10 cellular contexts compared by ENCODE assay signal in the genomic region with DNA sequence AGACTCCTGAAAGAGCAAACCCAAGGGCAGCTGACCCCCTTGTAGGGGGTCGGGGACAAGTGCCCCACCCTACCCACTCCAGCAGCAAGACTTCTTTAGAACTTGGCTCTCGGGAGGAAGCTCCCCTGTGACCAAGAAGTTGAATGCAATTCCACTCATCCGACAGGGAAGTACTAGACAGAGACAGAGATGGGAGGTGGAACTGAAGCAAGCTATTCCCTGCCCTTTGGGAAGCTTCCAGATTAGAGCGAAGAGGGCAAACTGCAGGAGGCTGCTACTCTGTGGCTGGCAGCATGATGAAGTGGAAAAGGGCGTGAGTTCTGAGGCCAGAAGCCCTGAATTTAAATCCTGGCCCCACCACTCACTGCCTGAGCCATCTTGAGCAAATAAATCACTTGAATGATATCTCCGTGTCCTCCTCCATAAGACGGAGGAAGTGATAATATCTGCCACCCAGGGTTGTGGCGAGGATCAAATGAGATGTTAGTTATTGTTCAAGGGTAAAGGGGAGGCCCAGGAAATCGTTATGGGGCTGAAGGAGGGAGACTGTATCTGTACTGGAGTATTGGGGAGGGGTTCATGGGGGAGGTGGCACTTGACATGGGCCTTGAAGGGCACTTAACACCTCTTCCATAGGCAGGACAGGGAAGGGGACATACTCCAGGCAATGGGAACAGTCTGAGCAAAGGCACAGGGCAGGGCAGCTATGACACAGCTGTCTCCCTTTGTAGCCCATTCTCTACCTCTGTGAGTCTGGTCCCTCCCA. TPM values are rescaled to one million over a fixed set of nuclear protein-coding genes. Genes with fewer than 3 reads are reported as not detected.
DNase-seq lines count a peak whose midpoint lies in the region; ATAC-seq and TF ChIP-seq lines count a peak whose summit lies in the region.
"Had no signal": no experiment of that assay in that cellular context is flagged by ENCODE, and none has a peak within 500 bp of the region (broad histone marks: within the 10 kb centered on the region; RNA-seq: fewer than 3 reads in every experiment).

No MANE protein-coding gene starts in this region.

- no peak for TF ChIP-seq CTCF in WERI-Rb-1 (IDR thresholded peaks at IDR 0.05; ENCODE audit: low read depth, low read length)
- TF ChIP-seq CTCF in neural cell (IDR thresholded peaks at IDR 0.05; ENCODE audit: poor library complexity, severe bottlenecking) = no peak
- TF ChIP-seq CTCF in mucosa of descending colon (IDR thresholded peaks at IDR 0.05) = no peak

- H3K27me3 ChIP-seq in WERI-Rb-1 (ENCODE audit: insufficient read depth, low read depth, severe bottlenecking) = no peaks in the 10 kb centered on the region
- peaks cover 20% of the 10 kb centered on the region for H3K27me3 ChIP-seq in neural cell (ENCODE audit: insufficient read depth, low read depth, low read length)

- H3K9ac ChIP-seq in neural cell (ENCODE audit: low read length) = peak overlapping the region; percentile 30

- DNase-seq in KBM-7 = peak; percentile 81
- no peak for DNase-seq in WERI-Rb-1
- DNase-seq in activated naive CD8-positive, alpha-beta T cell treated with anti-CD3 and anti-CD28 coated beads, Interleukin-2, amount 10 ng/mL, durations not matched to agents 7 days and 5 days = no peak
- DNase-seq in DMS53 treated with DMSO at 0.1 percent for 48 hours (lab: John Stamatoyannopoulos, UW; ENCODE audit: unreplicated experiment) = no peak
- DNase-seq in SW 1271 (lab: John Stamatoyannopoulos, UW) = no peak
- DNase-seq in mucosa of descending colon = no peak
- DNase-seq: GF-D8, left cardiac atrium had no signal

- peak overlapping the region; percentile 37 for H3K27ac Mint-ChIP-seq in activated naive CD8-positive, alpha-beta T cell treated with anti-CD3 and anti-CD28 coated beads, Interleukin-2, amount 10 ng/mL, durations not matched to agents 7 days and 5 days

- H3K79me2 ChIP-seq in neural cell (replicated peaks; ENCODE audit: insufficient read depth, low read length) = peaks cover 5% of the 10 kb centered on the region

- TF ChIP-seq RAD21 in neural cell (conservative IDR thresholded peaks at IDR 0.05) = no peak

- intact Hi-C loops in mucosa of descending colon (cut with DNase I, micrococcal nuclease) = no loop called here

- H3K27me3 Mint-ChIP-seq in activated naive CD8-positive, alpha-beta T cell treated with anti-CD3 and anti-CD28 coated beads, Interleukin-2, amount 10 ng/mL, durations not matched to agents 7 days and 5 days = peaks cover 38% of the 10 kb centered on the region

- peak; percentile 77 for ATAC-seq in activated naive CD8-positive, alpha-beta T cell treated with anti-CD3 and anti-CD28 coated beads, Interleukin-2, amount 10 ng/mL, durations not matched to agents 7 days and 5 days (ENCODE audit: low read depth)
- ATAC-seq in HG03097 (IDR thresholded peaks at IDR 0.05; ENCODE audit: low FRiP score, unreplicated experiment) (no peak), mucosa of descending colon (no peak)

- no peak overlapping the region for H2AFZ ChIP-seq in neural cell (ENCODE audit: low read depth, low read length)

- H3K36me3 ChIP-seq in WERI-Rb-1 (no peaks in the 10 kb centered on the region), neural cell (ENCODE audit: insufficient read depth, low read length) (no peaks in the 10 kb centered on the region), mucosa of descending colon (ENCODE audit: low read depth) (no peaks in the 10 kb centered on the region)

- H3K27ac ChIP-seq in WERI-Rb-1 (peak overlapping the region; percentile 89), neural cell (ENCODE audit: low read length) (peak overlapping the region; percentile 14)

- H3F3A ChIP-seq in neural cell (ENCODE audit: insufficient read depth, low read length, poor library complexity, severe bottlenecking) = no peaks in the 10 kb centered on the region

- no peaks in the 10 kb centered on the region for H3K9me2 ChIP-seq in neural cell (ENCODE audit: insufficient read depth, low read length)

- no peak overlapping the region for H3K4me2 ChIP-seq in neural cell (ENCODE audit: low read length)

- peak overlapping the region; percentile 29 for H3K4me3 ChIP-seq in WERI-Rb-1 (ENCODE audit: low read depth, low read length)
- peak overlapping the region; percentile 17 for H3K4me3 ChIP-seq in neural cell (ENCODE audit: low read length)
- H3K4me3 ChIP-seq in mucosa of descending colon = no peak overlapping the region

- H3K4me1 Mint-ChIP-seq in activated naive CD8-positive, alpha-beta T cell treated with anti-CD3 and anti-CD28 coated beads, Interleukin-2, amount 10 ng/mL, durations not matched to agents 7 days and 5 days = peaks cover 40% of the 10 kb centered on the region

- POLR2A ChIA-PET in activated naive CD8-positive, alpha-beta T cell treated with anti-CD3 and anti-CD28 coated beads, Interleukin-2, amount 10 ng/mL, durations not matched to agents 7 days and 5 days (lab: Charles Lee) = interaction anchor here (0.6 to 2.4 kb wide), 12 partner anchors 12 to 364 kb away, joined by 3 to 12 read pairs (median 3); a partner anchor contains a TSS

- peak overlapping the region; percentile 71 for H3K4me3 Mint-ChIP-seq in activated naive CD8-positive, alpha-beta T cell treated with anti-CD3 and anti-CD28 coated beads, Interleukin-2, amount 10 ng/mL, durations not matched to agents 7 days and 5 days

- no peaks in the 10 kb centered on the region for H3K36me3 Mint-ChIP-seq in activated naive CD8-positive, alpha-beta T cell treated with anti-CD3 and anti-CD28 coated beads, Interleukin-2, amount 10 ng/mL, durations not matched to agents 7 days and 5 days

- H3K9me3 Mint-ChIP-seq in activated naive CD8-positive, alpha-beta T cell treated with anti-CD3 and anti-CD28 coated beads, Interleukin-2, amount 10 ng/mL, durations not matched to agents 7 days and 5 days = no peaks in the 10 kb centered on the region

- H4K20me1 ChIP-seq in neural cell (ENCODE audit: insufficient read depth) = no peaks in the 10 kb centered on the region

- peaks cover 14% of the 10 kb centered on the region for H3K4me1 ChIP-seq in mucosa of descending colon (ENCODE audit: low read depth)

- H3K9me3 ChIP-seq in WERI-Rb-1 (ENCODE audit: severe bottlenecking) (no peaks in the 10 kb centered on the region), neural cell (ENCODE audit: low read length) (no peaks in the 10 kb centered on the region), mucosa of descending colon (no peaks in the 10 kb centered on the region)

- in situ Hi-C loops in KBM-7 (cut with MboI; ENCODE audit: low pct_unique_long_range_greater_than_20kb, low sequenced_read_pairs) = no loop called here

- no peak for TF ChIP-seq EP300 in neural cell (conservative IDR thresholded peaks at IDR 0.05; ENCODE audit: poor library complexity, severe bottlenecking)

TF ChIP-seq in neural cell, 6 proteins besides CTCF, POLR2A, EP300 and RAD21:
- TF ChIP-seq, protein P1, sequence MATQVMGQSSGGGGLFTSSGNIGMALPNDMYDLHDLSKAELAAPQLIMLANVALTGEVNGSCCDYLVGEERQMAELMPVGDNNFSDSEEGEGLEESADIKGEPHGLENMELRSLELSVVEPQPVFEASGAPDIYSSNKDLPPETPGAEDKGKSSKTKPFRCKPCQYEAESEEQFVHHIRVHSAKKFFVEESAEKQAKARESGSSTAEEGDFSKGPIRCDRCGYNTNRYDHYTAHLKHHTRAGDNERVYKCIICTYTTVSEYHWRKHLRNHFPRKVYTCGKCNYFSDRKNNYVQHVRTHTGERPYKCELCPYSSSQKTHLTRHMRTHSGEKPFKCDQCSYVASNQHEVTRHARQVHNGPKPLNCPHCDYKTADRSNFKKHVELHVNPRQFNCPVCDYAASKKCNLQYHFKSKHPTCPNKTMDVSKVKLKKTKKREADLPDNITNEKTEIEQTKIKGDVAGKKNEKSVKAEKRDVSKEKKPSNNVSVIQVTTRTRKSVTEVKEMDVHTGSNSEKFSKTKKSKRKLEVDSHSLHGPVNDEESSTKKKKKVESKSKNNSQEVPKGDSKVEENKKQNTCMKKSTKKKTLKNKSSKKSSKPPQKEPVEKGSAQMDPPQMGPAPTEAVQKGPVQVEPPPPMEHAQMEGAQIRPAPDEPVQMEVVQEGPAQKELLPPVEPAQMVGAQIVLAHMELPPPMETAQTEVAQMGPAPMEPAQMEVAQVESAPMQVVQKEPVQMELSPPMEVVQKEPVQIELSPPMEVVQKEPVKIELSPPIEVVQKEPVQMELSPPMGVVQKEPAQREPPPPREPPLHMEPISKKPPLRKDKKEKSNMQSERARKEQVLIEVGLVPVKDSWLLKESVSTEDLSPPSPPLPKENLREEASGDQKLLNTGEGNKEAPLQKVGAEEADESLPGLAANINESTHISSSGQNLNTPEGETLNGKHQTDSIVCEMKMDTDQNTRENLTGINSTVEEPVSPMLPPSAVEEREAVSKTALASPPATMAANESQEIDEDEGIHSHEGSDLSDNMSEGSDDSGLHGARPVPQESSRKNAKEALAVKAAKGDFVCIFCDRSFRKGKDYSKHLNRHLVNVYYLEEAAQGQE (IDR thresholded peaks at IDR 0.05; ENCODE audit: borderline replicate concordance) = no peak
- TF ChIP-seq POLR2AphosphoS5 (IDR thresholded peaks at IDR 0.05) (no peak), SMC3 (conservative IDR thresholded peaks at IDR 0.05; ENCODE audit: poor library complexity) (no peak)

RNA-seq across cellular contexts. Expression of a gene that starts 16.2 kb away (rescaled TPM):
- 100 to 1,000 TPM; 160 to 163 TPM for total RNA-seq in activated naive CD8-positive, alpha-beta T cell treated with anti-CD3 and anti-CD28 coated beads, Interleukin-2, amount 10 ng/mL, durations not matched to agents 7 days and 5 days
- 55.7 and 91.0 TPM in 2 replicates for polyA plus RNA-seq in neural cell
- 62.5 and 66.7 TPM in 2 replicates for polyA minus RNA-seq in neural cell
- total RNA-seq in mucosa of descending colon = 10 to 100 TPM; 41.2 to 49.6 (median 47.2) TPM

RNA-seq across cellular contexts. Expression of a gene that starts 50.4 kb away (rescaled TPM):
- 1 to 10 TPM; 6.9 to 7.4 TPM for total RNA-seq in activated naive CD8-positive, alpha-beta T cell treated with anti-CD3 and anti-CD28 coated beads, Interleukin-2, amount 10 ng/mL, durations not matched to agents 7 days and 5 days
- 90.3 and 120 TPM in 2 replicates for polyA plus RNA-seq in neural cell
- polyA minus RNA-seq in neural cell = 34.3 and 38.1 TPM in 2 replicates
- total RNA-seq in mucosa of descending colon = 100 to 1,000 TPM; 103 to 672 (median 193) TPM

RNA-seq across cellular contexts. Expression of a gene that starts 53.6 kb away (rescaled TPM):
- not detected for total RNA-seq in activated naive CD8-positive, alpha-beta T cell treated with anti-CD3 and anti-CD28 coated beads, Interleukin-2, amount 10 ng/mL, durations not matched to agents 7 days and 5 days
- polyA plus RNA-seq in neural cell = not detected in 2 replicates
- polyA minus RNA-seq in neural cell = not detected in 2 replicates
- 100 to 1,000 TPM in 2 of 3 donors, 10 to 100 TPM in 1; 52.7 to 140 (median 108) TPM for total RNA-seq in mucosa of descending colon

Comparison
In these comparisons a context has a peak if more than half of its experiments do, and no peak if none do; other contexts are left out.
1. RNA of a gene that starts 50.4 kb away (total RNA-seq): 103 to 672 TPM in mucosa of descending colon; 6.9 to 7.4 TPM in activated naive CD8-positive, alpha-beta T cell treated with anti-CD3 and anti-CD28 coated beads, Interleukin-2, amount 10 ng/mL, durations not matched to agents 7 days and 5 days; every median in the first group is over 10 times any median in the second.
2. RNA of a gene that starts 53.6 kb away (total RNA-seq): 52.7 to 140 TPM in mucosa of descending colon; not detected in activated naive CD8-positive, alpha-beta T cell treated with anti-CD3 and anti-CD28 coated beads, Interleukin-2, amount 10 ng/mL, durations not matched to agents 7 days and 5 days; every median in the first group is over 10 times any median in the second.